Comparison of ENCODE assay signal across 17 cellular contexts in genomic region chr3:116815831-116816588, GRCh38.
DNase-seq lines count a peak whose midpoint lies in the region; ATAC-seq and TF ChIP-seq lines count a peak whose summit lies in the region.
"Had no signal": no experiment of that assay in that cellular context is flagged by ENCODE, and none has a peak within 500 bp of the region (broad histone marks: within the 10 kb centered on the region; RNA-seq: fewer than 3 reads in every experiment).

No MANE protein-coding gene starts in this region.

- H3K4me3 ChIP-seq in fibroblast of mammary gland (ENCODE audit: control insufficient read depth, low read depth, low read length), result no peak overlapping the region
- H3K4me3 ChIP-seq: dorsolateral prefrontal cortex, spleen, thyroid gland had no signal

- DNase-seq in AG20443 (ENCODE audit: low spot score), result peak; percentile 7
- peak; percentile 88 for DNase-seq in NCI-H82 treated with DMSO at 0.1 percent for 48 hours (lab: John Stamatoyannopoulos, UW; ENCODE audit: unreplicated experiment)
- DNase-seq in fibroblast of mammary gland (ENCODE audit: low read depth), result peak; percentile 54
- peak; percentile 3 for DNase-seq in myocyte (ENCODE audit: low read depth)
- DNase-seq in foreskin melanocyte, result no peak
- DNase-seq: activated CD4-positive, alpha-beta T cell treated with anti-CD3 and anti-CD28 coated beads for 4 hours; activated T-cell treated with anti-CD3 and anti-CD28 coated beads, Interleukin-2, amount 50 U/mL, for 48 hours; DMS79 treated with DMSO at 0.1 percent for 48 hours; dorsolateral prefrontal cortex; NCI-H1048; NCI-H526; spleen; T-helper 17 cell; thyroid gland had no signal

- TF ChIP-seq CTCF in fibroblast of mammary gland (conservative IDR thresholded peaks at IDR 0.05; ENCODE audit: control insufficient read depth, insufficient read depth, low read depth, low read length), result no peak

- ATAC-seq in HG03460 (IDR thresholded peaks at IDR 0.05; ENCODE audit: unreplicated experiment), result no peak
- no peak for ATAC-seq in HG02973 (IDR thresholded peaks at IDR 0.05; ENCODE audit: unreplicated experiment)
- no peak for ATAC-seq in activated CD4-positive, CD25-positive, alpha-beta regulatory T cell treated with anti-CD3 and anti-CD28 coated beads, Interleukin-2, amount 50 U/mL, for 24 hours
- ATAC-seq: T-helper 17 cell had no signal
